ENCODE assay signal across 26 cellular contexts in genomic region chr19:47680858-47681332, GRCh38. TPM values are rescaled to one million over a fixed set of nuclear protein-coding genes. Genes with fewer than 3 reads are reported as not detected.
DNase-seq lines count a peak whose midpoint lies in the region; ATAC-seq, FAIRE-seq and TF ChIP-seq lines count a peak whose summit lies in the region.
"Had no signal": no experiment of that assay in that cellular context is flagged by ENCODE, and none has a peak within 500 bp of the region (broad histone marks: within the 10 kb centered on the region; RNA-seq: fewer than 3 reads in every experiment).

No MANE protein-coding gene starts in this region.

- H3K4me3 ChIP-seq in right atrium auricular region, result no peak overlapping the region
- no peak overlapping the region for H3K4me3 ChIP-seq in K562
- no peak overlapping the region for H3K4me3 ChIP-seq in HepG2 (replicated peaks in 1 of 3; ENCODE audit: insufficient read depth in 1 of 3, low read depth in 2 of 3, low read length in 3 of 3)
- no peak overlapping the region for H3K4me3 ChIP-seq in tibial artery
- H3K4me3 ChIP-seq: Peyer's patch had no signal

- no peaks in the 10 kb centered on the region for H3K79me2 ChIP-seq in K562 (ENCODE audit: control insufficient read depth, insufficient read depth, low read length)
- H3K79me2 ChIP-seq in HepG2 (ENCODE audit: insufficient read depth, low read length), result no peaks in the 10 kb centered on the region

- H2AFZ ChIP-seq in K562 (ENCODE audit: low read depth, low read length), result no peak overlapping the region
- H2AFZ ChIP-seq in HepG2 (ENCODE audit: low read length), result no peak overlapping the region

- H3K9me3 ChIP-seq in right atrium auricular region (no peaks in the 10 kb centered on the region), K562 (replicated peaks; ENCODE audit: control insufficient read depth, insufficient read depth, low read depth, low read length) (no peaks in the 10 kb centered on the region), HepG2 (ENCODE audit: low read length) (no peaks in the 10 kb centered on the region), tibial artery (no peaks in the 10 kb centered on the region)
- H3K9me3 ChIP-seq: Peyer's patch had no signal

- TF ChIP-seq CTCF in right atrium auricular region (IDR thresholded peaks at IDR 0.05) (no peak), K562 (IDR thresholded peaks at IDR 0.05 in 2 of 3, conservative IDR thresholded peaks at IDR 0.05 in 1 of 3; ENCODE audit: insufficient read depth in 2 of 3, low read depth in 1 of 3, low read length in 3 of 3) (no peak), HepG2 (CRISPR knock-in tag; IDR thresholded peaks at IDR 0.05) (no peak), tibial artery (IDR thresholded peaks at IDR 0.05) (no peak)

- H3K27ac Mint-ChIP-seq in stimulated activated memory B cell treated with anti-CD40 and anti-IgM and Interleukin-4, amounts not matched to agents 10 μg/mL and 1 μg/mL and 100 μg/mL, for 72 hours, result no peak overlapping the region

- no peaks in the 10 kb centered on the region for H3K4me1 ChIP-seq in right atrium auricular region
- peaks cover 4 to 10% of the 10 kb centered on the region in 2 experiments; a peak in 4 of 5 replicates for H3K4me1 ChIP-seq in K562 (replicated peaks in 1 of 2; ENCODE audit: control insufficient read depth in 2 of 2, insufficient read depth in 2 of 2, low read length in 2 of 2)
- H3K4me1 ChIP-seq in HepG2 (ENCODE audit: insufficient read depth, low read length), result no peaks in the 10 kb centered on the region
- no peaks in the 10 kb centered on the region for H3K4me1 ChIP-seq in tibial artery
- H3K4me1 ChIP-seq: Peyer's patch had no signal

- no peak overlapping the region for H3K9ac ChIP-seq in K562 (ENCODE audit: insufficient read depth in 1 of 2, low read depth in 2 of 2, low read length in 2 of 2)
- H3K9ac ChIP-seq in HepG2 (ENCODE audit: insufficient read depth, low read depth, low read length), result no peak overlapping the region

- no peak for FAIRE-seq in K562 (lab: Jason Lieb, UNC)
- FAIRE-seq in HepG2 (lab: Jason Lieb, UNC), result no peak
- FAIRE-seq: GM12891 had no signal

- H4K20me1 ChIP-seq in K562 (replicated peaks; ENCODE audit: control insufficient read depth, insufficient read depth, low read length), result 0 out of 2 replicates have a peak, but pooled peaks cover 9% of the 10 kb centered on the region
- H4K20me1 ChIP-seq in HepG2 (ENCODE audit: insufficient read depth, low read length), result no peaks in the 10 kb centered on the region

- no peaks in the 10 kb centered on the region for H3K27me3 ChIP-seq in right atrium auricular region
- H3K27me3 ChIP-seq in K562 (ENCODE audit: control insufficient read depth in 2 of 2, insufficient read depth in 2 of 2, low read length in 2 of 2), result no peaks in the 10 kb centered on the region
- no peaks in the 10 kb centered on the region for H3K27me3 ChIP-seq in HepG2 (ENCODE audit: control insufficient read depth in 1 of 2, insufficient read depth in 2 of 2, low read length in 2 of 2)
- H3K27me3 ChIP-seq in tibial artery, result no peaks in the 10 kb centered on the region
- H3K27me3 ChIP-seq: Peyer's patch had no signal

- peak; percentile 58 for DNase-seq in Right ventricle myocardium inferior (ENCODE audit: missing footprints)
- no peak for DNase-seq in right atrium auricular region (ENCODE audit: low spot score)
- DNase-seq in K562 (ENCODE audit: extremely low read depth in 1 of 4, low spot score in 3 of 4), result no peak
- DNase-seq in HepG2 (ENCODE audit: low spot score), result no peak
- DNase-seq in tibial artery, result no peak
- DNase-seq in HPDE6-E6E7 (ENCODE audit: extremely low spot score), result no peak
- DNase-seq: AML-193; C1 segment of cervical spinal cord; Calu3; CD8-positive, alpha-beta T cell; DMS153; HFFc6; MV-4-11; NCI-H1694; NCI-H2081; NCI-H2171; NCI-H345; NCI-H524; NCI-H82 had no signal

- ATAC-seq in Right ventricle myocardium inferior (no peak), K562 (no peak), HepG2 (no peak), HG03439 (IDR thresholded peaks at IDR 0.05; ENCODE audit: unreplicated experiment) (no peak)
- ATAC-seq in stimulated activated memory B cell treated with anti-CD40 and anti-IgM and Interleukin-4, amounts not matched to agents 10 μg/mL and 1 μg/mL and 100 μg/mL, for 72 hours, result peak; percentile 68
- ATAC-seq: CD8-positive, alpha-beta T cell had no signal

- no peaks in the 10 kb centered on the region for H3K4me1 Mint-ChIP-seq in stimulated activated memory B cell treated with anti-CD40 and anti-IgM and Interleukin-4, amounts not matched to agents 10 μg/mL and 1 μg/mL and 100 μg/mL, for 72 hours

- TF ChIP-seq EP300 in K562 (IDR thresholded peaks at IDR 0.05; ENCODE audit: low read length) (no peak), HepG2 (IDR thresholded peaks at IDR 0.05; ENCODE audit: low read depth in 2 of 2, low read length in 2 of 2) (no peak), HepG2 (CRISPR knock-in tag; IDR thresholded peaks at IDR 0.05; ENCODE audit: borderline replicate concordance) (no peak)

- TF ChIP-seq RAD21 in K562 (CRISPR knock-in tag; conservative IDR thresholded peaks at IDR 0.05 in 1 of 2, IDR thresholded peaks at IDR 0.05 in 1 of 2), result no peak
- TF ChIP-seq RAD21 in HepG2 (CRISPR knock-in tag; IDR thresholded peaks at IDR 0.05), result no peak

- POLR2A ChIA-PET in K562 (lab: Yijun Ruan, JAX) (no interaction called here), HepG2 (lab: Yijun Ruan, JAX) (no interaction called here)

- BruUV-seq in K562 (replicated peaks; lab: Mats Ljungman, UMichigan) (no TSS peak), HepG2 (replicated peaks; lab: Mats Ljungman, UMichigan) (no TSS peak)

- H3K9me1 ChIP-seq in K562 (ENCODE audit: control insufficient read depth, insufficient read depth, low read length), result peaks cover 4% of the 10 kb centered on the region

- in situ Hi-C loops in K562 (cut with MboI) (no loop called here), HepG2 (cut with HindIII; ENCODE audit: extremely low pct_ligation_motif_present, low pct_unique_long_range_greater_than_20kb) (no loop called here)

- H3K36me3 Mint-ChIP-seq in stimulated activated memory B cell treated with anti-CD40 and anti-IgM and Interleukin-4, amounts not matched to agents 10 μg/mL and 1 μg/mL and 100 μg/mL, for 72 hours, result peaks cover 39% of the 10 kb centered on the region

- intact Hi-C loops in Right ventricle myocardium inferior (cut with DNase I), result no loop called here
- intact Hi-C loops in K562 (cut with micrococcal nuclease), result no loop called here
- intact Hi-C loops in HepG2 (cut with micrococcal nuclease; ENCODE audit: unreplicated experiment), result no loop called here
- intact Hi-C loops in tibial artery (cut with DNase I; ENCODE audit: low total_unique reads), result no loop called here

- H3K9me3 Mint-ChIP-seq in stimulated activated memory B cell treated with anti-CD40 and anti-IgM and Interleukin-4, amounts not matched to agents 10 μg/mL and 1 μg/mL and 100 μg/mL, for 72 hours, result no peaks in the 10 kb centered on the region
- H3K9me3 Mint-ChIP-seq: CD8-positive, alpha-beta T cell; HFFc6 had no signal

- WGBS in K562 (ENCODE audit: insufficient coverage, low coverage, missing lambda C conversion rate), result 94% methylated on average over 5 of the region's 34 CpGs
- WGBS in HepG2 (ENCODE audit: low lambda C conversion rate), result 99% methylated on average over 17 of the region's 34 CpGs

- H3K27ac ChIP-seq in right atrium auricular region, result no peak overlapping the region
- H3K27ac ChIP-seq in K562 (ENCODE audit: extremely low read depth, low read depth, low read length), result no peak overlapping the region
- no peak overlapping the region for H3K27ac ChIP-seq in HepG2 (ENCODE audit: extremely low read length, insufficient read depth, low read length)
- H3K27ac ChIP-seq in tibial artery, result no peak overlapping the region
- H3K27ac ChIP-seq: HL-60, Peyer's patch had no signal

- TF ChIP-seq POLR2A in K562 (conservative IDR thresholded peaks at IDR 0.05) (no peak), HepG2 (IDR thresholded peaks at IDR 0.05; ENCODE audit: insufficient read depth in 1 of 2, low read depth in 2 of 2, low read length in 2 of 2) (no peak)

- H3K4me2 ChIP-seq in K562 (ENCODE audit: insufficient read depth, low read length) (no peak overlapping the region), HepG2 (ENCODE audit: low read depth, low read length) (no peak overlapping the region)

- H3K4me3 Mint-ChIP-seq in stimulated activated memory B cell treated with anti-CD40 and anti-IgM and Interleukin-4, amounts not matched to agents 10 μg/mL and 1 μg/mL and 100 μg/mL, for 72 hours, result no peak overlapping the region
- H3K4me3 Mint-ChIP-seq: CD8-positive, alpha-beta T cell; HFFc6 had no signal

- H3K27me3 Mint-ChIP-seq in stimulated activated memory B cell treated with anti-CD40 and anti-IgM and Interleukin-4, amounts not matched to agents 10 μg/mL and 1 μg/mL and 100 μg/mL, for 72 hours, result no peaks in the 10 kb centered on the region

- peaks cover 42% of the 10 kb centered on the region for H3K36me3 ChIP-seq in right atrium auricular region
- H3K36me3 ChIP-seq in K562 (ENCODE audit: control insufficient read depth, insufficient read depth, low read length), result peaks cover 16% of the 10 kb centered on the region; the same call in 1 of the 3 replicates
- H3K36me3 ChIP-seq in HepG2 (replicated peaks in 1 of 2; ENCODE audit: control insufficient read depth in 1 of 2, insufficient read depth in 2 of 2, low read length in 2 of 2), result peaks cover 0 to 7% of the 10 kb centered on the region in 2 experiments; a peak in 2 of 5 replicates
- peaks cover 24 to 92% (median 72%) of the 10 kb centered on the region in 3 donors for H3K36me3 ChIP-seq in tibial artery

- CTCF ChIA-PET in K562 (lab: Yijun Ruan, JAX; ENCODE audit: low intra/inter-chr PET ratio), result no interaction called here
- CTCF ChIA-PET in HepG2 (lab: Yijun Ruan, JAX; ENCODE audit: low intra/inter-chr PET ratio, low total read pairs), result no interaction called here

RNA-seq across cellular contexts. Expression of gene EHD2, which starts 32.3 kb away (rescaled TPM):
- total RNA-seq in Right ventricle myocardium inferior (60.5 TPM), right atrium auricular region (10 to 100 TPM; 44.9 to 70.3 TPM), K562 (2014; rRNA removed) (4.3 and 5.9 TPM in 2 replicates), K562 (2014; rRNA removed; fragmentation: Illumina TruSeq; extraction: Trizol) (1.6 and 1.8 TPM in 2 replicates), K562 (2015; rRNA removed; fragmentation: Illumina TruSeq; extraction: Trizol) (1.8 and 2.3 TPM in 2 replicates), K562 (2021) (26.3 and 32.2 TPM in 2 replicates), HepG2 (2016; rRNA removed; fragmentation: Illumina TruSeq; extraction: Trizol) (0.08 and 0.09 TPM in 2 replicates)
- 11.5 and 24.1 TPM in 2 replicates for total RNA-seq in K562 (2011; cell fraction: chromatin; rRNA removed; ENCODE audit: low replicate concordance)
- total RNA-seq in K562 (2011; cell fraction: nucleolus; rRNA removed), result 15.1 and 17.2 TPM in 2 replicates
- 13.1 and 17.8 TPM in 2 replicates for total RNA-seq in K562 (2011; cell fraction: nucleoplasm; rRNA removed)
- polyA plus RNA-seq in K562 (2011; rRNA removed) (3.0 and 9.6 TPM in 2 replicates), K562 (2014; fragmentation: Illumina TruSeq; extraction: Trizol) (14.7 and 15.3 TPM in 2 replicates), K562 (2014; fragmentation: Nextera tagmentation; extraction: Ambion mirVana) (1 to 10 TPM; 1.7 to 2.1 TPM), K562 (2014; rRNA removed) (7.5 and 9.0 TPM in 2 replicates), HepG2 (2011; rRNA removed) (0.28 and 0.33 TPM in 2 replicates)
- polyA plus RNA-seq in K562 (2011; cell fraction: cytosol; rRNA removed), result 6.5 and 11.7 TPM in 2 replicates
- polyA plus RNA-seq in K562 (2011; cell fraction: nucleus; rRNA removed), result 5.3 and 11.9 TPM in 2 replicates
- polyA plus RNA-seq in K562 (2012), result 20.4 and 23.6 TPM in 2 replicates
- 4.3 and 4.9 TPM in 2 replicates for polyA minus RNA-seq in K562 (2011; rRNA and poly(A)+ RNA removed)
- polyA minus RNA-seq in K562 (2011; cell fraction: cytosol; rRNA and poly(A)+ RNA removed), result 31.8 and 37.0 TPM in 2 replicates
- polyA minus RNA-seq in K562 (2011; cell fraction: nucleus; rRNA and poly(A)+ RNA removed), result 7.6 and 8.9 TPM in 2 replicates
- total RNA-seq in HepG2 (2016; cell fraction: cytosol; rRNA removed; fragmentation: Illumina TruSeq; extraction: Trizol; ENCODE audit: low read depth), result not detected in 2 replicates
- total RNA-seq in HepG2 (2016; cell fraction: insoluble cytoplasmic fraction; rRNA removed; fragmentation: Illumina TruSeq; extraction: Trizol), result not detected in 2 replicates
- total RNA-seq in HepG2 (2016; cell fraction: membrane; rRNA removed; fragmentation: Illumina TruSeq; extraction: Trizol), result not detected in 2 replicates
- not detected in 2 replicates for total RNA-seq in HepG2 (2016; cell fraction: nucleus; rRNA removed; fragmentation: Illumina TruSeq; extraction: Trizol)
- polyA plus RNA-seq in HepG2 (2011; cell fraction: cytosol; rRNA removed), result 0.25 and 0.33 TPM in 2 replicates
- 1.2 and 1.3 TPM in 2 replicates for polyA plus RNA-seq in HepG2 (2011; cell fraction: nucleus; rRNA removed)
- polyA plus RNA-seq in HepG2 (2012), result 0.37 and 0.80 TPM in 2 replicates
- polyA plus RNA-seq in HepG2 (2016; cell fraction: cytosol; fragmentation: Illumina TruSeq; extraction: Trizol; ENCODE audit: low read depth), result not detected in 2 replicates
- 0.05 TPM in 1 of 2 replicates, not detected in the other for polyA plus RNA-seq in HepG2 (2016; cell fraction: insoluble cytoplasmic fraction; fragmentation: Illumina TruSeq; extraction: Trizol; ENCODE audit: low read depth)
- not detected in 2 replicates for polyA plus RNA-seq in HepG2 (2016; cell fraction: membrane; fragmentation: Illumina TruSeq; extraction: Trizol; ENCODE audit: low read depth)
- not detected in 2 replicates for polyA plus RNA-seq in HepG2 (2016; cell fraction: nucleus; fragmentation: Illumina TruSeq; extraction: Trizol; ENCODE audit: insufficient read depth, low read depth)
- polyA minus RNA-seq in HepG2 (2011; rRNA and poly(A)+ RNA removed; ENCODE audit: low replicate concordance), result 0.46 and 5.6 TPM in 2 replicates
- polyA minus RNA-seq in HepG2 (2011; cell fraction: cytosol; rRNA and poly(A)+ RNA removed), result 0.53 and 1.3 TPM in 2 replicates
- 0.26 and 0.87 TPM in 2 replicates for polyA minus RNA-seq in HepG2 (2011; cell fraction: nucleus; rRNA and poly(A)+ RNA removed)
- total RNA-seq: G401, OCI-LY7 had no signal
